Comparison of ENCODE assay signal across 31 cellular contexts in the genomic region with DNA sequence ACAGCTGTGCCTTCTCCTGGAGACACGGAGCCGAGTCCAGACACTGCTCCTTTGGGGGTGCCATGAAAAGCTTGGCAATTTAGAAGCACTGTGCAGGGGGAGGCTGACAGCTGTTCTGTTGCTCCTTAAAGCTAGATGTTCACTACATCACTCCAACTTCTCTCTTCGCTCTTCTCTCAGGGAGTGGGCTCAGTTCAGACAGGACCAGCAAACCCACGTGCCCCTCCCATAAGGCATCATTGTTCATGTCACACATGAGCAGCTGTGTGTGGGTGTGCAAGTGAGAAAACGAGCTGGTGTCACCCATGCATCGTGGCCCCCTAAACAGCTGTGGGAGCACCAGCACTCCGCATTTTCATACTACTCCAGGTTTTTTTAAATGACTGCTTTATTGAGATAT.
"Had no signal": no experiment of that assay in that cellular context is flagged by ENCODE, and none has a peak within 500 bp of the region (broad histone marks: within the 10 kb centered on the region; RNA-seq: fewer than 3 reads in every experiment).

No MANE protein-coding gene starts in this region.

- H3K27ac ChIP-seq: adrenal gland, body of pancreas, breast epithelium, cardiac muscle cell, colonic mucosa, foreskin keratinocyte, gastrocnemius medialis, heart right ventricle, WERI-Rb-1 had no signal

- ATAC-seq: activated CD4-positive, CD25-positive, alpha-beta regulatory T cell treated with anti-CD3 and anti-CD28 coated beads, Interleukin-2, amount 50 U/mL, for 24 hours; activated CD8-positive, alpha-beta T cell treated with anti-CD3 and anti-CD28 coated beads for 36 hours; activated naive CD8-positive, alpha-beta T cell treated with anti-CD3 and anti-CD28 coated beads, Interleukin-2, amount 50 U/mL, for 24 hours; activated T-cell treated with anti-CD3 and anti-CD28 coated beads, Interleukin-2, amount 50 U/mL, for 4 hours; activated T-helper 17 cell treated with anti-CD3 and anti-CD28 coated beads, Interleukin-2, amount 50 U/mL, for 72 hours; body of pancreas; esophagus mucosa; foreskin keratinocyte; gastrocnemius medialis; heart right ventricle; T-helper 17 cell had no signal

- H3K36me3 ChIP-seq: adrenal gland, breast epithelium, cardiac muscle cell, colonic mucosa, gastrocnemius medialis, heart right ventricle, WERI-Rb-1 had no signal

- H3K27me3 ChIP-seq: adrenal gland, body of pancreas, breast epithelium, cardiac muscle cell, colonic mucosa, foreskin keratinocyte, gastrocnemius medialis, heart right ventricle had no signal

- DNase-seq: activated B cell treated with CpG ODN at 0.5 μM for 24 hours; activated CD4-positive, alpha-beta T cell treated with anti-CD3 and anti-CD28 coated beads for 48 hours; activated CD4-positive, alpha-beta T cell treated with anti-CD3 and anti-CD28 coated beads, Interleukin-2, amount 50 U/mL, for 1 hour; activated CD4-positive, alpha-beta T cell treated with anti-CD3 and anti-CD28 coated beads, Interleukin-2, amount 50 U/mL, for 48 hours; activated CD8-positive, alpha-beta memory T cell treated with anti-CD3 and anti-CD28 coated beads for 24 hours; activated CD8-positive, alpha-beta T cell treated with anti-CD3 and anti-CD28 coated beads for 36 hours; activated effector memory CD4-positive, alpha-beta T cell treated with Interleukin-2 at 50 U/mL for 16 hours; activated naive CD4-positive, alpha-beta T cell treated with anti-CD3 and anti-CD28 coated beads for 36 hours; activated naive CD8-positive, alpha-beta T cell treated with anti-CD3 and anti-CD28 coated beads for 36 hours; activated naive CD8-positive, alpha-beta T cell treated with anti-CD3 and anti-CD28 coated beads, Interleukin-2, amount 50 U/mL, for 24 hours; activated T-cell treated with anti-CD3 and anti-CD28 coated beads, Interleukin-2, amount 50 U/mL, for 4 hours; adrenal gland; aorta; body of pancreas; central memory CD4-positive, alpha-beta T cell; cerebellar nuclear complex; colonic mucosa; effector memory CD4-positive, alpha-beta T cell; endodermal cell; foreskin keratinocyte; gastrocnemius medialis; heart right ventricle; T-helper 1 cell; T-helper 17 cell; T1000; WERI-Rb-1 had no signal

- H3K4me1 ChIP-seq: adrenal gland, body of pancreas, breast epithelium, colonic mucosa, foreskin keratinocyte, gastrocnemius medialis, heart right ventricle had no signal

- H3K9me3 ChIP-seq: adrenal gland, body of pancreas, breast epithelium, colonic mucosa, gastrocnemius medialis, heart right ventricle had no signal

- H3K4me3 ChIP-seq: adrenal gland, body of pancreas, breast epithelium, cardiac muscle cell, colonic mucosa, gastrocnemius medialis, heart right ventricle had no signal
